8 cellular contexts compared by ENCODE assay signal in the genomic region with DNA sequence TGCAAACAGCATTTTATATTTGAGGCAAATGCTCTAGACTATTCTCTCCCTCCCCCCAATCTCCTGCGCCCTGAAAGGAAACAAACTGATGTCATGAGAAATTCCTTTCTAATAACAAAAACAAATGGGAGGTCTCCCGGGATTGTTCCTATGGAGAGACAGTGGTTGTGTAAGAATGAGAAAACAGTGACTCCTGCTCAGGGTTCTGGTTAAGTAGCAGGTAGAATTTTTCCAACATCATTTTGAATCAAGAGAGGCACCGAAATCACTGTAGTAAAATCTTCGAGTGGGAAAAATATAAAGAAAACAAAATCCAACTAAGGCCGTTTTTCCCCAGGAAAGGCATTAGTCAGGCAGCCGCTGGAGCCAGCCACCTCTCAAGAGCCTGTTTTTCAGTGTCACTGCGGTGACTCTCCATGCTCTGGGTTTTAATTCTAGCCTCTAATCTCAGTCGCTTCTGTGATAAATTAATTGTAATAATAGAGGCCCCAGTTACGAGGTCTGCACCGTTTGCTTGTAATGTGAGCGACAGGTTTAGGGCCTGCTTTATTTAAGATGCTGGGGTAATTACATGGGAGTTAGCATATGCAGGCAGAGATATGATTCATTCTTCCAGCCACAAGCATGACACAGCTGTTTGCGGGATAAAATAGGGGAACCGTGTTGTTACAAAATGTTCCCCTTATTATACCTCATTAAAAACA.
A peak's percentile ranks its signal among the peaks of the same experiment; 100 is the strongest.
DNase-seq lines count a peak whose midpoint lies in the region; ATAC-seq and TF ChIP-seq lines count a peak whose summit lies in the region.

No MANE protein-coding gene starts in this region.

- no peak overlapping the region for H2AFZ ChIP-seq in GM23248

- H3K9me2 ChIP-seq in GM23248 (ENCODE audit: insufficient read depth), result no peaks in the 10 kb centered on the region

- in situ Hi-C loops in GM23248 (cut with MboI), result no loop called here

- peak; percentile 78 for DNase-seq in GM23248
- DNase-seq in NOMO-1 treated with DMSO at 0.1 percent for 48 hours (lab: John Stamatoyannopoulos, UW; ENCODE audit: unreplicated experiment), result peak; percentile 98
- peak; percentile 30 to 87 for DNase-seq in dermis microvascular lymphatic vessel endothelial cell (ENCODE audit: low read depth in 2 of 2)
- no peak for DNase-seq in psoas muscle
- DNase-seq in activated CD4-positive, alpha-beta T cell treated with anti-CD3 and anti-CD28 coated beads, Interleukin-2, amount 10 ng/mL, durations not matched to agents 7 days and 5 days, result no peak
- DNase-seq in stimulated activated CD4-positive, alpha-beta T cell treated with anti-CD3 and anti-CD28 coated beads, Interleukin-4, amount 100 ng/mL, for 24 hours, result no peak
- DNase-seq in NCI-H1105 treated with DMSO at 0.1 percent for 48 hours (lab: John Stamatoyannopoulos, UW), result no peak
- no peak for DNase-seq in T-helper 17 cell

- intact Hi-C loops in psoas muscle (cut with DNase I), result loop anchor here in 1 of 2 donors (2.0 kb wide), 1 partner anchor 67 kb away; no protein-coding TSS in a partner anchor

- CTCF ChIA-PET in activated CD4-positive, alpha-beta T cell treated with anti-CD3 and anti-CD28 coated beads, Interleukin-2, amount 10 ng/mL, durations not matched to agents 7 days and 5 days (lab: Charles Lee), result no interaction called here

- H3K36me3 ChIP-seq in GM23248 (ENCODE audit: low read depth), result no peaks in the 10 kb centered on the region
- H3K36me3 ChIP-seq in psoas muscle (ENCODE audit: insufficient read depth in 1 of 2, low read depth in 1 of 2), result no peaks in the 10 kb centered on the region

- H3K4me3 Mint-ChIP-seq in activated CD4-positive, alpha-beta T cell treated with anti-CD3 and anti-CD28 coated beads, Interleukin-2, amount 10 ng/mL, durations not matched to agents 7 days and 5 days, result no peak overlapping the region
- no peak overlapping the region for H3K4me3 Mint-ChIP-seq in T-helper 17 cell

- no peaks in the 10 kb centered on the region for H3K79me2 ChIP-seq in GM23248 (ENCODE audit: insufficient read depth)

- WGBS in GM23248 (ENCODE audit: low coverage in 1 of 2, low lambda C conversion rate in 2 of 2, missing lambda C conversion rate in 2 of 2), 2 experiments, result 44 to 48% methylated on average over 13 of the region's 13 CpGs
- 28 to 38% (median 28%) methylated on average over 13 of the region's 13 CpGs for WGBS in psoas muscle, 3 donors

- POLR2A ChIA-PET in activated CD4-positive, alpha-beta T cell treated with anti-CD3 and anti-CD28 coated beads, Interleukin-2, amount 10 ng/mL, durations not matched to agents 7 days and 5 days (lab: Charles Lee), result no interaction called here

- H3K4me2 ChIP-seq in GM23248 (ENCODE audit: unreplicated experiment), result peak overlapping the region; percentile 28

- peaks cover 16% of the 10 kb centered on the region for H3K27me3 Mint-ChIP-seq in activated CD4-positive, alpha-beta T cell treated with anti-CD3 and anti-CD28 coated beads, Interleukin-2, amount 10 ng/mL, durations not matched to agents 7 days and 5 days
- H3K27me3 Mint-ChIP-seq in T-helper 17 cell, result peaks cover 59% of the 10 kb centered on the region

- no peaks in the 10 kb centered on the region for H3F3A ChIP-seq in GM23248 (ENCODE audit: insufficient read depth)

- H3K9me3 Mint-ChIP-seq in activated CD4-positive, alpha-beta T cell treated with anti-CD3 and anti-CD28 coated beads, Interleukin-2, amount 10 ng/mL, durations not matched to agents 7 days and 5 days, result no peaks in the 10 kb centered on the region

- no peaks in the 10 kb centered on the region for H4K20me1 ChIP-seq in GM23248 (ENCODE audit: insufficient read depth)

- H3K4me3 ChIP-seq in GM23248 (no peak overlapping the region), psoas muscle (peak overlapping the region; percentile 4)

- H3K4me1 ChIP-seq in GM23248 (ENCODE audit: insufficient read depth), result peaks cover 23% of the 10 kb centered on the region
- H3K4me1 ChIP-seq in psoas muscle, result peaks cover 9% of the 10 kb centered on the region

- no peak for TF ChIP-seq CTCF in psoas muscle (IDR thresholded peaks at IDR 0.05)

- H3K9me3 ChIP-seq in GM23248 (ENCODE audit: low read depth) (no peaks in the 10 kb centered on the region), psoas muscle (no peaks in the 10 kb centered on the region), T-helper 17 cell (ENCODE audit: control insufficient read depth, low read length, poor library complexity, severe bottlenecking) (no peaks in the 10 kb centered on the region)

- H3K27ac Mint-ChIP-seq in activated CD4-positive, alpha-beta T cell treated with anti-CD3 and anti-CD28 coated beads, Interleukin-2, amount 10 ng/mL, durations not matched to agents 7 days and 5 days, result no peak overlapping the region
- no peak overlapping the region for H3K27ac Mint-ChIP-seq in T-helper 17 cell

- no peaks in the 10 kb centered on the region for H3K4me1 Mint-ChIP-seq in activated CD4-positive, alpha-beta T cell treated with anti-CD3 and anti-CD28 coated beads, Interleukin-2, amount 10 ng/mL, durations not matched to agents 7 days and 5 days
- H3K4me1 Mint-ChIP-seq in T-helper 17 cell, result peaks cover 2% of the 10 kb centered on the region

- H3K36me3 Mint-ChIP-seq in activated CD4-positive, alpha-beta T cell treated with anti-CD3 and anti-CD28 coated beads, Interleukin-2, amount 10 ng/mL, durations not matched to agents 7 days and 5 days (ENCODE audit: low read depth), result no peaks in the 10 kb centered on the region
- H3K36me3 Mint-ChIP-seq in T-helper 17 cell (ENCODE audit: low read depth), result peaks cover 2% of the 10 kb centered on the region

- H3K9ac ChIP-seq in GM23248, result 0 out of 2 replicates have a peak overlapping the region, but pooled peaks have one; percentile 6

- peaks cover 23% of the 10 kb centered on the region for H3K27me3 ChIP-seq in GM23248 (replicated peaks; ENCODE audit: insufficient read depth)
- H3K27me3 ChIP-seq in psoas muscle (ENCODE audit: insufficient read depth in 3 of 3, low read length in 2 of 3), result peaks cover 0 to 11% (median 0%) of the 10 kb centered on the region in 3 donors

- ATAC-seq in psoas muscle (peak in 3 of 4 donors; percentile 30 to 45 (median 42)), T-helper 17 cell (no peak)

- 0 out of 2 replicates have a peak overlapping the region, but pooled peaks have one; percentile 11 for H3K27ac ChIP-seq in GM23248
- peak overlapping the region; percentile 52 for H3K27ac ChIP-seq in psoas muscle

Comparison
In these comparisons a context has a peak if more than half of its experiments do, and no peak if none do; other contexts are left out.
1. DNase-seq: peak in GM23248 (single experiment), NOMO-1 treated with DMSO at 0.1 percent for 48 hours (single experiment) and dermis microvascular lymphatic vessel endothelial cell (2 of 2); none in psoas muscle (0 of 2), activated CD4-positive, alpha-beta T cell treated with anti-CD3 and anti-CD28 coated beads, Interleukin-2, amount 10 ng/mL, durations not matched to agents 7 days and 5 days (single experiment), stimulated activated CD4-positive, alpha-beta T cell treated with anti-CD3 and anti-CD28 coated beads, Interleukin-4, amount 100 ng/mL, for 24 hours (single experiment), NCI-H1105 treated with DMSO at 0.1 percent for 48 hours (single experiment) and T-helper 17 cell (0 of 3).